18 cellular contexts compared by ENCODE assay signal in the genomic region with DNA sequence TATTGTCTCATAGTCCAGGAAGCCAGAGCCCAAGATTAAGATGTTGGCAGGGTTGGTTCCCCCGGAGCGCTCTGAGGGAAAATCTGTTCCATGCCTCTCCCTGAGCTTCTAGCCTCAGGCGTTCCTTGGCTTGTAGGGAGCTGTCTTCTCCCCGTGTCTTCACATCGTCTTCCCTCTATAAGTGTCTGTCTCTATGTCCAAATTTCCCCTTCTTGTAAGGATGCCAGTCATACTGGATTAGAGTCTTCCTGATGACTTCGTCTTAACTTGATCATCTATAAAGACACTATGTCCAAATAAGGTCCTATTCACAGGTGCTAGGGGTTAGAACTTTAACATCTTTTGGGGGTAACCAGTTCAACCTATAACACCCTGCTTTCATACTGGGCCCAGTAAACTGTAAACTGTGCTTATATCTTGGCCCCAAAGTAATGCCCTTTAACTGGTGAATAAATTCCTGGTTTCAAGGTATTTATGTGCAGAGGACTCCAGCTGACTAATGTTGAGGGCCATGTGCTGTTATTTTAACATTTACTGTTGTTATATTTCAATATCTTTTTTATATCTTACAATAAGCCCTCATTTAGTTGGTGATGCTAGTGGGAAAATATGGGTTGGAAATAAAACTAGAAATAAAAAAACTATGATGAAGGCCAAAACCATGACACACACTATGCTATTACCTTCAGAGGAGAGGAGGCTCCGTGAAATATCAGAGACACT.
DNase-seq lines count a peak whose midpoint lies in the region; ATAC-seq, FAIRE-seq and TF ChIP-seq lines count a peak whose summit lies in the region.
"Had no signal": no experiment of that assay in that cellular context is flagged by ENCODE, and none has a peak within 500 bp of the region (broad histone marks: within the 10 kb centered on the region; RNA-seq: fewer than 3 reads in every experiment).

No MANE protein-coding gene starts in this region.

- H3F3A ChIP-seq in PC-9 (ENCODE audit: insufficient read depth, low read depth), result no peaks in the 10 kb centered on the region

- 96% methylated on average over 5 of the region's 7 CpGs for WGBS in mesenchymal stem cell

- H3K18ac ChIP-seq in mesenchymal stem cell (ENCODE audit: low read depth in 1 of 2, low read length in 2 of 2), result no peak overlapping the region

- no peak overlapping the region for H2BK120ac ChIP-seq in mesenchymal stem cell (ENCODE audit: low read depth, low read length)

- H3K27me3 Mint-ChIP-seq in HFFc6 (ENCODE audit: insufficient read depth), result no peaks in the 10 kb centered on the region; the same call in 1 of the 2 replicates
- H3K27me3 Mint-ChIP-seq: CD4-positive, alpha-beta T cell had no signal

- H3K27ac Mint-ChIP-seq in HFFc6, result peak overlapping the region; percentile 98
- H3K27ac Mint-ChIP-seq: CD4-positive, alpha-beta T cell had no signal

- FAIRE-seq in bronchial epithelial cell (lab: Jason Lieb, UNC), result peak; percentile 77
- FAIRE-seq: A549 had no signal

- ATAC-seq in GM18505 (IDR thresholded peaks at IDR 0.05; ENCODE audit: unreplicated experiment) (no peak), GM18498 (IDR thresholded peaks at IDR 0.05; ENCODE audit: unreplicated experiment) (no peak)
- ATAC-seq: A549, PC-3, Right ventricle myocardium inferior had no signal

- no peak overlapping the region for H2BK5ac ChIP-seq in mesenchymal stem cell (ENCODE audit: low read depth, low read length, poor library complexity, severe bottlenecking)

- no peak for TF ChIP-seq CTCF in HFFc6 (IDR thresholded peaks at IDR 0.05)
- TF ChIP-seq CTCF in bronchial epithelial cell (IDR thresholded peaks at IDR 0.05; ENCODE audit: insufficient read depth, low read length, severe bottlenecking), result no peak
- TF ChIP-seq CTCF in PC-9 (conservative IDR thresholded peaks at IDR 0.05), result no peak

- peak; percentile 21 for DNase-seq in AG20443 (ENCODE audit: low spot score)
- DNase-seq in HFFc6, result no peak
- DNase-seq in bronchial epithelial cell (ENCODE audit: low read depth), result peak; percentile 57
- no peak for DNase-seq in mesenchymal stem cell
- no peak for DNase-seq in NK-92 treated with Interleukin-12 subunit alpha and Interleukin-12 subunit beta, amount 100 ng/mL, for 24 hours (lab: John Stamatoyannopoulos, UW)
- no peak for DNase-seq in PC-9
- DNase-seq: CD4-positive, alpha-beta T cell; DND-41; H7; NCI-H1092; NCI-H1694 treated with DMSO at 0.1 percent for 48 hours; NCI-H446 had no signal

- no peak overlapping the region for H2AFZ ChIP-seq in mesenchymal stem cell (ENCODE audit: low read depth, low read length)
- H2AFZ ChIP-seq in PC-9, result no peak overlapping the region

- H3K9ac ChIP-seq in mesenchymal stem cell (ENCODE audit: low read length), result peak overlapping the region; percentile 31

- H3K27ac ChIP-seq in mesenchymal stem cell (ENCODE audit: low read length, poor library complexity, severe bottlenecking), result no peak overlapping the region
- H3K27ac ChIP-seq in PC-9, result no peak overlapping the region
- H3K27ac ChIP-seq: A549, SK-N-MC had no signal

- H4K8ac ChIP-seq in mesenchymal stem cell (ENCODE audit: low read length), result no peak overlapping the region

- POLR2A ChIA-PET in PC-9 (lab: Charles Lee; ENCODE audit: unreplicated experiment), result no interaction called here

- H3K4me3 ChIP-seq in bronchial epithelial cell (ENCODE audit: low read depth, low read length), result no peak overlapping the region
- no peak overlapping the region for H3K4me3 ChIP-seq in mesenchymal stem cell (ENCODE audit: insufficient read depth in 1 of 2, low read depth in 1 of 2, low read length in 2 of 2)
- no peak overlapping the region for H3K4me3 ChIP-seq in PC-9
- H3K4me3 ChIP-seq: A549, SK-N-MC had no signal

- no peaks in the 10 kb centered on the region for H3K9me3 Mint-ChIP-seq in HFFc6
- H3K9me3 Mint-ChIP-seq: CD4-positive, alpha-beta T cell had no signal

- H3K4me3 Mint-ChIP-seq in HFFc6, result peak overlapping the region; percentile 72
- H3K4me3 Mint-ChIP-seq: CD4-positive, alpha-beta T cell had no signal

- intact Hi-C loops in PC-9 (cut with micrococcal nuclease; ENCODE audit: unreplicated experiment), result no loop called here

- H3K4ac ChIP-seq in mesenchymal stem cell (ENCODE audit: low read depth in 1 of 2, low read length in 2 of 2), result no peak overlapping the region

- H3K27me3 ChIP-seq in bronchial epithelial cell (ENCODE audit: control insufficient read depth, insufficient read depth, low read length) (no peaks in the 10 kb centered on the region), mesenchymal stem cell (ENCODE audit: control insufficient read depth in 1 of 2, insufficient read depth in 1 of 2, low read length in 2 of 2) (peaks cover 0 to 2% of the 10 kb centered on the region in 2 experiments), PC-9 (ENCODE audit: insufficient read depth, low read depth) (no peaks in the 10 kb centered on the region)

- no peaks in the 10 kb centered on the region for H4K20me1 ChIP-seq in PC-9 (ENCODE audit: insufficient read depth)

- no TSS peak for BruUV-seq in PC-9 (replicated peaks; lab: Mats Ljungman, UMichigan)

- TF ChIP-seq POLR2A in GM18505 (IDR thresholded peaks at IDR 0.05; ENCODE audit: borderline replicate concordance, extremely low read depth, insufficient read depth, insufficient read length), result no peak

- H3K14ac ChIP-seq in mesenchymal stem cell (ENCODE audit: low read length in 2 of 2), result no peak overlapping the region

- H3K79me2 ChIP-seq in PC-9 (ENCODE audit: low read depth), result no peaks in the 10 kb centered on the region

- no peaks in the 10 kb centered on the region for H3K36me3 ChIP-seq in bronchial epithelial cell (ENCODE audit: control insufficient read depth, insufficient read depth, low read length)
- no peaks in the 10 kb centered on the region for H3K36me3 ChIP-seq in mesenchymal stem cell (ENCODE audit: control insufficient read depth in 1 of 2, insufficient read depth in 2 of 2, low read depth in 1 of 2, low read length in 2 of 2)
- no peaks in the 10 kb centered on the region for H3K36me3 ChIP-seq in PC-9 (ENCODE audit: low read depth)

- peaks cover 50% of the 10 kb centered on the region for H3K4me1 Mint-ChIP-seq in HFFc6 (ENCODE audit: low read depth)

- H2AK5ac ChIP-seq in mesenchymal stem cell (ENCODE audit: low read length, severe bottlenecking), result no peak overlapping the region

- no peak overlapping the region for H2BK12ac ChIP-seq in mesenchymal stem cell (ENCODE audit: low read length in 2 of 2)

- no peak overlapping the region for H3K23ac ChIP-seq in mesenchymal stem cell (ENCODE audit: low read length in 2 of 2)

- no peak overlapping the region for H2BK15ac ChIP-seq in mesenchymal stem cell (ENCODE audit: low read depth, poor library complexity, severe bottlenecking)

- CTCF ChIA-PET in PC-9 (lab: Charles Lee), result no interaction called here

- no peak overlapping the region for H4K91ac ChIP-seq in mesenchymal stem cell (ENCODE audit: low read length)

- H3K9me3 ChIP-seq in mesenchymal stem cell (ENCODE audit: control insufficient read depth, low read length) (no peaks in the 10 kb centered on the region), PC-9 (ENCODE audit: insufficient read depth, low read depth) (no peaks in the 10 kb centered on the region)
- H3K9me3 ChIP-seq: A549 had no signal

- H3K4me1 ChIP-seq in mesenchymal stem cell (ENCODE audit: control insufficient read depth, insufficient read depth, low read depth, low read length) (peaks cover 8% of the 10 kb centered on the region), PC-9 (replicated peaks; ENCODE audit: insufficient read depth) (peaks cover 13% of the 10 kb centered on the region)

- H3K36me3 Mint-ChIP-seq in HFFc6 (ENCODE audit: low read depth), result no peaks in the 10 kb centered on the region

- H3K9me2 ChIP-seq in PC-9 (ENCODE audit: insufficient read depth), result no peaks in the 10 kb centered on the region

- H3K79me1 ChIP-seq in mesenchymal stem cell (replicated peaks; ENCODE audit: low read length, poor library complexity, severe bottlenecking), result no peaks in the 10 kb centered on the region

- no peak overlapping the region for H3K4me2 ChIP-seq in mesenchymal stem cell (ENCODE audit: low read length, poor library complexity, severe bottlenecking)
- no peak overlapping the region for H3K4me2 ChIP-seq in PC-9
- H3K4me2 ChIP-seq: A549 had no signal

Comparison
In these comparisons a context has a peak if more than half of its experiments do, and no peak if none do; other contexts are left out.
1. DNase-seq: peak in AG20443 (single experiment) and bronchial epithelial cell (single experiment); none in HFFc6 (single experiment), mesenchymal stem cell (single experiment), NK-92 treated with Interleukin-12 subunit alpha and Interleukin-12 subunit beta, amount 100 ng/mL, for 24 hours (single experiment) and PC-9 (0 of 2).